In the genomic region with DNA sequence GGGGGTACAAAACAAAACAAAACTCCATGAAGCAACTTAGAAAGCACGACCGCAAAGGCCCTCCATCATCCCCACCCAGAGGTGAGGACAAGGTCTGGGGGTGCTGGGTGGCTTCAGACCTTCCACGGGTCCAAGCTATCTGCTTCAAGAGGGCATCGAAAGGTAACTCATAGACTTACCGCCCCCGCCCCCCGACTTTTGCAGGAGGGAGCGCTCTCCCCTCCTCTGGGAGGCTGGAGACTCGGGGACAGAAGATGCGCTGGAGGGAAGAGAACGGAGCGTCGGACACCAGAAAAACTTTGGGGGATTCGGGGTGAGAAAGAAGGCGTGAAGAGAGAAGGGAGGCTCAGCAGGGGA, we compare ENCODE assay signal across 8 cellular contexts. TPM values are rescaled to one million over a fixed set of nuclear protein-coding genes. Genes with fewer than 3 reads are reported as not detected.
DNase-seq lines count a peak whose midpoint lies in the region; ATAC-seq and TF ChIP-seq lines count a peak whose summit lies in the region.

No MANE protein-coding gene starts in this region.

- peak; percentile 26 for DNase-seq in NCI-H2227 treated with DMSO at 0.1 percent for 48 hours (lab: John Stamatoyannopoulos, UW)
- DNase-seq in chondrocyte (ENCODE audit: low spot score) = no peak
- DNase-seq in naive thymus-derived CD8-positive, alpha-beta T cell = peak in 1 of 10 donors; percentile 9
- no peak for DNase-seq in inferior parietal cortex (ENCODE audit: extremely low spot score)
- DNase-seq in HT-29 (ENCODE audit: low spot score) = no peak

- peak overlapping the region; percentile 87 for H3K4me3 Mint-ChIP-seq in chondrocyte (ENCODE audit: unreplicated experiment)
- peak overlapping the region; percentile 84 to 92 (median 88) for H3K4me3 Mint-ChIP-seq in naive thymus-derived CD8-positive, alpha-beta T cell

- peaks cover 36% of the 10 kb centered on the region for H3K4me1 Mint-ChIP-seq in chondrocyte (ENCODE audit: low read depth)
- peaks cover 11 to 21% (median 14%) of the 10 kb centered on the region in 4 donors for H3K4me1 Mint-ChIP-seq in naive thymus-derived CD8-positive, alpha-beta T cell

- no peaks in the 10 kb centered on the region for H3K27me3 Mint-ChIP-seq in chondrocyte (ENCODE audit: low read depth)
- H3K27me3 Mint-ChIP-seq in naive thymus-derived CD8-positive, alpha-beta T cell = no peaks in the 10 kb centered on the region

- POLR2A ChIA-PET in naive thymus-derived CD8-positive, alpha-beta T cell (lab: Charles Lee) = no interaction called here

- H3K9me3 Mint-ChIP-seq in chondrocyte (ENCODE audit: low read depth) = no peaks in the 10 kb centered on the region
- no peaks in the 10 kb centered on the region for H3K9me3 Mint-ChIP-seq in naive thymus-derived CD8-positive, alpha-beta T cell

- H3K27ac Mint-ChIP-seq in chondrocyte (ENCODE audit: unreplicated experiment) = peak overlapping the region; percentile 63
- peak overlapping the region in 5 of 10 donors; percentile 11 to 95 (median 53) for H3K27ac Mint-ChIP-seq in naive thymus-derived CD8-positive, alpha-beta T cell

- ATAC-seq in GM19023 (IDR thresholded peaks at IDR 0.05; ENCODE audit: unreplicated experiment) (peak; percentile 14), GM18861 (IDR thresholded peaks at IDR 0.05; ENCODE audit: unreplicated experiment) (no peak), GM21390 (IDR thresholded peaks at IDR 0.05; ENCODE audit: unreplicated experiment) (no peak)
- peak in 1 of 2 donors; percentile 24 for ATAC-seq in naive thymus-derived CD8-positive, alpha-beta T cell

- H3K36me3 Mint-ChIP-seq in chondrocyte (ENCODE audit: low read depth) = peaks cover 2% of the 10 kb centered on the region
- H3K36me3 Mint-ChIP-seq in naive thymus-derived CD8-positive, alpha-beta T cell = peaks cover 0 to 16% (median 0%) of the 10 kb centered on the region in 3 donors

- no peak for TF ChIP-seq CTCF in chondrocyte (IDR thresholded peaks at IDR 0.05)

RNA-seq across cellular contexts. Expression of gene STON1, which starts 0.3 kb away (rescaled TPM):
- total RNA-seq in chondrocyte = 8.7 to 18.0 TPM (median 9.6 TPM) in 3 replicates
- 1 to 10 TPM; 2.8 to 3.5 TPM for total RNA-seq in naive thymus-derived CD8-positive, alpha-beta T cell
- polyA plus RNA-seq in naive thymus-derived CD8-positive, alpha-beta T cell = under 1 TPM in 1 of 3 donors, not detected in 2; 0.25 TPM
- 0.29 TPM in 1 of 2 replicates, not detected in the other for total RNA-seq in HT-29 (2014; rRNA removed; shearing (Covaris generic))
